Comparison of ENCODE assay signal across 2 cellular contexts in genomic region chr1:230706887-230707731, GRCh38.
TF ChIP-seq lines count a peak whose summit lies in the region.

No MANE protein-coding gene starts in this region.

TF ChIP-seq in K562, 482 proteins besides CTCF, POLR2A, EP300 and RAD21:
- TF ChIP-seq ATF7 (IDR thresholded peaks at IDR 0.05) (no peak), EZH2 (IDR thresholded peaks at IDR 0.05; ENCODE audit: borderline replicate concordance, low read depth, low read length) (0 out of 2 replicates have a peak, but pooled peaks have one; percentile 26)

TF ChIP-seq in liver, 16 proteins besides CTCF, POLR2A, EP300 and RAD21:
- TF ChIP-seq MAX (IDR thresholded peaks at IDR 0.05) (peak; percentile 58), ZBTB33 (IDR thresholded peaks at IDR 0.05) (peak; percentile 81), NR2F2 (IDR thresholded peaks at IDR 0.05) (no peak), RXRA (IDR thresholded peaks at IDR 0.05) (peak in 1 of 2 donors; percentile 11), HNF4G (IDR thresholded peaks at IDR 0.05) (no peak), REST (IDR thresholded peaks at IDR 0.05) (no peak), JUND (IDR thresholded peaks at IDR 0.05) (peak; percentile 8 to 69), FOXA2 (IDR thresholded peaks at IDR 0.05) (no peak), EGR1 (IDR thresholded peaks at IDR 0.05; ENCODE audit: low read depth in 2 of 2) (peak in 1 of 2 donors; percentile 7), FOXA1 (IDR thresholded peaks at IDR 0.05) (no peak), ATF3 (IDR thresholded peaks at IDR 0.05) (peak; percentile 24), SP1 (IDR thresholded peaks at IDR 0.05) (peak; percentile 4), TAF1 (conservative IDR thresholded peaks at IDR 0.05) (no peak), YY1 (IDR thresholded peaks at IDR 0.05) (peak; percentile 40), GABPA (IDR thresholded peaks at IDR 0.05 in 1 of 2, conservative IDR thresholded peaks at IDR 0.05 in 1 of 2) (no peak), HNF4A (conservative IDR thresholded peaks at IDR 0.05) (no peak)
